Comparison of ENCODE assay signal across 14 cellular contexts in the genomic region with DNA sequence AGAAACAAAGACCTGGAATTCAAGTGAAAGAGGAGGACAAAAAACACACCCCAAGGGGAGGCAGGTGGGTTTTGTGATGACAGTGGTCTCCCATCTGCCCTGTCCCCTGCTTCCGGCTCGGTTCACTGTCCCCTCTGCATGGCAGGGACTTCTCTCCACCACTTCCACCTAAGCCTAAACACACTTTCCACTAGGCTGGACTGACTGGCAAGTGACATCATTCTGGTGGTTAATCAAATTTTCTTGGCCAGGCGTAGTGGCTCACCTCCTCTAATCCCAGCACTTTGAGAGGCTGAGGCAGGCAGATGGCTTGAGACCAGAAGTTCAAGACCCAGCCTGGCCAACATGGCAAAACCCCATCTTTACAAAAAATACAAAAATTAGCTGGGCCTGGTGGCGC. TPM values are rescaled to one million over a fixed set of nuclear protein-coding genes. Genes with fewer than 3 reads are reported as not detected.
DNase-seq lines count a peak whose midpoint lies in the region; ATAC-seq, FAIRE-seq and TF ChIP-seq lines count a peak whose summit lies in the region.
"Had no signal": no experiment of that assay in that cellular context is flagged by ENCODE, and none has a peak within 500 bp of the region (broad histone marks: within the 10 kb centered on the region; RNA-seq: fewer than 3 reads in every experiment).

No MANE protein-coding gene starts in this region.

- DNase-seq in SK-N-SH, result no peak
- no peak for DNase-seq in GM12878 (ENCODE audit: low read depth, low spot score)
- no peak for DNase-seq in mesenchymal stem cell
- DNase-seq in tibial nerve (ENCODE audit: low spot score in 2 of 2), result no peak
- no peak for DNase-seq in D721Med (ENCODE audit: insufficient read length, low spot score)
- no peak for DNase-seq in mesothelial cell of epicardium (ENCODE audit: low spot score in 2 of 2, unreplicated experiment in 2 of 2)
- DNase-seq: activated CD4-positive, alpha-beta T cell treated with anti-CD3 and anti-CD28 coated beads, Interleukin-2, amount 10 ng/mL, durations not matched to agents 24 days and 14 days; activated naive CD4-positive, alpha-beta T cell; cortex of kidney; DMS53; NCI-H1092 treated with DMSO at 0.1 percent for 48 hours had no signal

- no peaks in the 10 kb centered on the region for H3K9me3 Mint-ChIP-seq in mesothelial cell of epicardium
- H3K9me3 Mint-ChIP-seq: activated CD4-positive, alpha-beta T cell treated with anti-CD3 and anti-CD28 coated beads, Interleukin-2, amount 10 ng/mL, durations not matched to agents 24 days and 14 days had no signal

- H3K27ac Mint-ChIP-seq in mesothelial cell of epicardium, result no peak overlapping the region

- ATAC-seq in SK-N-SH treated with all-trans-retinoic acid at 6 μM for 48 hours (no peak), GM12878 (peak; percentile 47), GM18519 (IDR thresholded peaks at IDR 0.05; ENCODE audit: low FRiP score, unreplicated experiment) (no peak)

- no peak overlapping the region for H3K4ac ChIP-seq in mesenchymal stem cell (ENCODE audit: low read depth in 1 of 2, low read length in 2 of 2)

- CTCF ChIA-PET in SK-N-SH (lab: Yijun Ruan, JAX), result interaction anchor here (0.8 to 2.2 kb wide), 4 partner anchors 18 to 334 kb away, joined by 3 to 16 read pairs (median 4); no protein-coding TSS in a partner anchor
- CTCF ChIA-PET in GM12878 (lab: Yijun Ruan, JAX), result interaction anchor here (1.0 to 2.1 kb wide), 17 partner anchors 9 to 184 kb away, joined by 3 to 48 read pairs (median 5); a partner anchor contains a TSS

- in situ Hi-C loops in GM12878 (cut with MboI), result no loop called here

- H3K36me3 ChIP-seq in SK-N-SH (replicated peaks in 1 of 2; ENCODE audit: control insufficient read depth in 1 of 2, insufficient read depth in 2 of 2, low read length in 1 of 2), result peaks cover 2 to 3% of the 10 kb centered on the region in 2 experiments
- no peaks in the 10 kb centered on the region for H3K36me3 ChIP-seq in GM12878 (ENCODE audit: control insufficient read depth in 2 of 2, insufficient read depth in 2 of 2, low read length in 1 of 2)
- H3K36me3 ChIP-seq in mesenchymal stem cell (ENCODE audit: control insufficient read depth in 1 of 2, insufficient read depth in 2 of 2, low read depth in 1 of 2, low read length in 2 of 2), result peaks cover 12 to 23% of the 10 kb centered on the region in 2 experiments
- peaks cover 0 to 2% (median 0%) of the 10 kb centered on the region in 3 donors for H3K36me3 ChIP-seq in tibial nerve

- H2BK15ac ChIP-seq in mesenchymal stem cell (ENCODE audit: low read depth, poor library complexity, severe bottlenecking), result no peak overlapping the region

- H4K91ac ChIP-seq in mesenchymal stem cell (ENCODE audit: low read length), result no peak overlapping the region

- H3K27me3 ChIP-seq in SK-N-SH (ENCODE audit: insufficient read depth) (no peaks in the 10 kb centered on the region), GM12878 (replicated peaks in 1 of 2; ENCODE audit: control insufficient read depth in 2 of 2, insufficient read depth in 2 of 2, low read length in 1 of 2) (no peaks in the 10 kb centered on the region), mesenchymal stem cell (ENCODE audit: control insufficient read depth in 1 of 2, insufficient read depth in 1 of 2, low read length in 2 of 2) (peaks cover 0 to 9% of the 10 kb centered on the region in 2 experiments), tibial nerve (no peaks in the 10 kb centered on the region)

- no peak overlapping the region for H2AFZ ChIP-seq in SK-N-SH (ENCODE audit: low read depth)
- no peak overlapping the region for H2AFZ ChIP-seq in GM12878 (ENCODE audit: control insufficient read depth, low read depth, low read length)
- no peak overlapping the region for H2AFZ ChIP-seq in mesenchymal stem cell (ENCODE audit: low read depth, low read length)

- H4K8ac ChIP-seq in mesenchymal stem cell (ENCODE audit: low read length), result peak overlapping the region; percentile 7

- H3K4me1 ChIP-seq in SK-N-SH (ENCODE audit: control insufficient read depth in 1 of 2, insufficient read depth in 2 of 2, low read depth in 1 of 2, low read length in 1 of 2) (peaks cover 9 to 23% of the 10 kb centered on the region in 2 experiments; a peak in 3 of 4 replicates), GM12878 (ENCODE audit: control insufficient read depth, insufficient read depth, low read length) (peaks cover 31% of the 10 kb centered on the region), mesenchymal stem cell (ENCODE audit: control insufficient read depth, insufficient read depth, low read depth, low read length) (peaks cover 19% of the 10 kb centered on the region), tibial nerve (peaks cover 0 to 57% (median 37%) of the 10 kb centered on the region in 4 donors)

- FAIRE-seq in GM12878 (lab: Jason Lieb, UNC), result no peak
- no peak for FAIRE-seq in D721Med (lab: Jason Lieb, UNC)

- H4K20me1 ChIP-seq in SK-N-SH (ENCODE audit: insufficient read depth), result no peaks in the 10 kb centered on the region; the same call in 1 of the 2 replicates
- no peaks in the 10 kb centered on the region for H4K20me1 ChIP-seq in GM12878 (ENCODE audit: control insufficient read depth, insufficient read depth)

- H3K79me2 ChIP-seq in SK-N-SH (ENCODE audit: insufficient read depth) (no peaks in the 10 kb centered on the region), GM12878 (ENCODE audit: control insufficient read depth, insufficient read depth, low read length) (no peaks in the 10 kb centered on the region)

- POLR2A ChIA-PET in SK-N-SH (lab: Yijun Ruan, JAX), result no interaction called here
- POLR2A ChIA-PET in GM12878 (lab: Charles Lee), result interaction anchor here (1.3 to 2.2 kb wide), 7 partner anchors 9 to 158 kb away, joined by 3 to 14 read pairs (median 5); a partner anchor contains a TSS

- TF ChIP-seq RAD21 in SK-N-SH (IDR thresholded peaks at IDR 0.05; ENCODE audit: low read length), result no peak
- no peak for TF ChIP-seq RAD21 in GM12878 (IDR thresholded peaks at IDR 0.05; ENCODE audit: insufficient read depth, low read depth, low read length)

- TF ChIP-seq EP300 in SK-N-SH (IDR thresholded peaks at IDR 0.05; ENCODE audit: borderline replicate concordance in 1 of 2, low read depth in 1 of 2, low read length in 1 of 2) (no peak), GM12878 (IDR thresholded peaks at IDR 0.05; ENCODE audit: borderline replicate concordance in 1 of 2, control insufficient read depth in 1 of 2, low read depth in 2 of 2, low read length in 2 of 2) (no peak), tibial nerve (IDR thresholded peaks at IDR 0.05) (no peak)

- TF ChIP-seq POLR2A in GM12878 (IDR thresholded peaks at IDR 0.05; ENCODE audit: low read depth, low read length) (no peak), tibial nerve (IDR thresholded peaks at IDR 0.05) (no peak)

- no peak overlapping the region for H2BK5ac ChIP-seq in mesenchymal stem cell (ENCODE audit: low read depth, low read length, poor library complexity, severe bottlenecking)

- peak overlapping the region in 1 of 2 experiments; percentile 61 for H3K18ac ChIP-seq in mesenchymal stem cell (ENCODE audit: low read depth in 1 of 2, low read length in 2 of 2)

- no peak overlapping the region for H3K4me3 Mint-ChIP-seq in mesothelial cell of epicardium
- H3K4me3 Mint-ChIP-seq: activated CD4-positive, alpha-beta T cell treated with anti-CD3 and anti-CD28 coated beads, Interleukin-2, amount 10 ng/mL, durations not matched to agents 24 days and 14 days had no signal

- WGBS in SK-N-SH (ENCODE audit: low lambda C conversion rate), result 88% methylated on average over 4 of the region's 4 CpGs
- WGBS in GM12878 (ENCODE audit: insufficient coverage, insufficient replicate concordance, low lambda C conversion rate, missing lambda C conversion rate), result 45% methylated on average over 4 of the region's 4 CpGs
- WGBS in mesenchymal stem cell, result 89% methylated on average over 4 of the region's 4 CpGs
- WGBS in tibial nerve, 2 donors, result 82 to 90% methylated on average over 4 of the region's 4 CpGs

- H2BK12ac ChIP-seq in mesenchymal stem cell (ENCODE audit: low read length in 2 of 2), result no peak overlapping the region

- BruUV-seq in GM12878 (replicated peaks; lab: Mats Ljungman, UMichigan), result no TSS peak

- no peak overlapping the region for H2AK5ac ChIP-seq in mesenchymal stem cell (ENCODE audit: low read length, severe bottlenecking)

- H3K14ac ChIP-seq in mesenchymal stem cell (ENCODE audit: low read length in 2 of 2), result peak overlapping the region in 1 of 2 experiments; percentile 44

- H3K4me3 ChIP-seq in SK-N-SH (ENCODE audit: low read depth in 2 of 2, low read length in 1 of 2) (no peak overlapping the region), GM12878 (no peak overlapping the region), mesenchymal stem cell (ENCODE audit: insufficient read depth in 1 of 2, low read depth in 1 of 2, low read length in 2 of 2) (no peak overlapping the region), tibial nerve (no peak overlapping the region)

- peaks cover 49% of the 10 kb centered on the region for H3F3A ChIP-seq in SK-N-SH (replicated peaks; ENCODE audit: insufficient read depth)

- H3K9me3 ChIP-seq in SK-N-SH, result no peaks in the 10 kb centered on the region
- H3K9me3 ChIP-seq in GM12878 (replicated peaks; ENCODE audit: control insufficient read depth, insufficient read depth, low read length), result no peaks in the 10 kb centered on the region
- H3K9me3 ChIP-seq in mesenchymal stem cell (ENCODE audit: control insufficient read depth, low read length), result no peaks in the 10 kb centered on the region
- H3K9me3 ChIP-seq in tibial nerve, result no peaks in the 10 kb centered on the region

- peaks cover 4% of the 10 kb centered on the region for H3K36me3 Mint-ChIP-seq in mesothelial cell of epicardium

- no peaks in the 10 kb centered on the region for H3K9me2 ChIP-seq in SK-N-SH

- intact Hi-C loops in GM12878 (cut with micrococcal nuclease; ENCODE audit: unreplicated experiment), result loop anchor here (2.0 to 5.0 kb wide), 2 partner anchors 100 to 145 kb away; no protein-coding TSS in a partner anchor

- peak overlapping the region; percentile 64; the same call in 1 of the 2 replicates for H3K4me2 ChIP-seq in SK-N-SH
- peak overlapping the region; percentile 85; the same call in 1 of the 2 replicates for H3K4me2 ChIP-seq in GM12878 (ENCODE audit: control insufficient read depth, insufficient read depth)
- no peak overlapping the region for H3K4me2 ChIP-seq in mesenchymal stem cell (ENCODE audit: low read length, poor library complexity, severe bottlenecking)

- H3K9ac ChIP-seq in SK-N-SH (no peak overlapping the region), GM12878 (ENCODE audit: control insufficient read depth, insufficient read depth, low read length) (no peak overlapping the region; the same call in 1 of the 2 replicates), mesenchymal stem cell (ENCODE audit: low read length) (no peak overlapping the region)

- peak overlapping the region in 1 of 2 experiments; percentile 87; a peak in 2 of 4 replicates for H3K27ac ChIP-seq in SK-N-SH (ENCODE audit: low read depth in 2 of 2, low read length in 1 of 2)
- H3K27ac ChIP-seq in GM12878 (ENCODE audit: control insufficient read depth, insufficient read depth), result peak overlapping the region; percentile 79; the same call in 1 of the 2 replicates
- H3K27ac ChIP-seq in mesenchymal stem cell (ENCODE audit: low read length, poor library complexity, severe bottlenecking), result no peak overlapping the region
- peak overlapping the region in 3 of 4 donors; percentile 69 to 99 (median 72) for H3K27ac ChIP-seq in tibial nerve

- SMC1A ChIA-PET in GM12878 (lab: Charles Lee; ENCODE audit: uncharacterized antibody, unreplicated experiment), result interaction anchor here (0.8 to 2.5 kb wide), 18 partner anchors 8 to 362 kb away, joined by 3 to 32 read pairs (median 4); a partner anchor contains a TSS

- RAD21 ChIA-PET in GM12878 (lab: Charles Lee; ENCODE audit: unreplicated experiment), result interaction anchor here (0.8 to 2.0 kb wide), 14 partner anchors 10 to 235 kb away, joined by 3 to 23 read pairs (median 5); a partner anchor contains a TSS

- no peaks in the 10 kb centered on the region for H3K27me3 Mint-ChIP-seq in mesothelial cell of epicardium (ENCODE audit: low read depth)

- TF ChIP-seq CTCF in SK-N-SH (IDR thresholded peaks at IDR 0.05) (no peak), GM12878 (IDR thresholded peaks at IDR 0.05 in 2 of 3, conservative IDR thresholded peaks at IDR 0.05 in 1 of 3; ENCODE audit: control insufficient read depth in 2 of 3, extremely low read depth in 1 of 3, insufficient read depth in 1 of 3, low read depth in 3 of 3, low read length in 3 of 3) (no peak), tibial nerve (IDR thresholded peaks at IDR 0.05) (no peak), D721Med (IDR thresholded peaks at IDR 0.05; ENCODE audit: insufficient read depth, missing control alignments) (no peak), mesothelial cell of epicardium (IDR thresholded peaks at IDR 0.05; ENCODE audit: unreplicated experiment) (no peak)

- H3K4me1 Mint-ChIP-seq in mesothelial cell of epicardium, result peaks cover 24% of the 10 kb centered on the region

- H2BK120ac ChIP-seq in mesenchymal stem cell (ENCODE audit: low read depth, low read length), result no peak overlapping the region

- H3K23ac ChIP-seq in mesenchymal stem cell (ENCODE audit: low read length in 2 of 2), result no peak overlapping the region

- peaks cover 8% of the 10 kb centered on the region for H3K79me1 ChIP-seq in mesenchymal stem cell (replicated peaks; ENCODE audit: low read length, poor library complexity, severe bottlenecking)

RNA-seq across cellular contexts. Expression of a gene that starts 11.9 kb away (rescaled TPM):
- 0.15 and 0.20 TPM in 2 replicates for polyA plus RNA-seq in SK-N-SH (2012; rRNA removed)
- polyA plus RNA-seq in SK-N-SH (2012; cell fraction: cytosol; rRNA removed), result 0.10 and 0.13 TPM in 2 replicates
- 0.27 and 0.68 TPM in 2 replicates for polyA plus RNA-seq in SK-N-SH (2012; cell fraction: nucleus; rRNA removed)
- 2.3 and 2.8 TPM in 2 replicates for total RNA-seq in GM12878 (2013; cell fraction: nucleolus; rRNA removed)
- total RNA-seq in GM12878 (2014; rRNA removed), result 1.0 and 1.4 TPM in 2 replicates
- total RNA-seq in GM12878 (2014; rRNA removed; fragmentation: Illumina TruSeq; extraction: Trizol), result 0.60 and 0.72 TPM in 2 replicates
- total RNA-seq in GM12878 (2021), result 0.90 and 1.5 TPM in 2 replicates
- polyA plus RNA-seq in GM12878 (2011; ENCODE audit: low read depth), result 0.33 TPM
- polyA plus RNA-seq in GM12878 (2011; rRNA removed), result 1.4 and 2.0 TPM in 2 replicates
- polyA plus RNA-seq in GM12878 (2011; cell fraction: cytosol; rRNA removed), result 4.7 and 9.6 TPM in 2 replicates
- 3.3 and 9.4 TPM in 2 replicates for polyA plus RNA-seq in GM12878 (2011; cell fraction: nucleus; rRNA removed)
- 1.6 and 2.4 TPM in 2 replicates for polyA plus RNA-seq in GM12878 (2012)
- 0.10 and 0.62 TPM in 2 replicates for polyA plus RNA-seq in GM12878 (2014; fragmentation: Illumina TruSeq; extraction: Trizol)
- polyA plus RNA-seq in GM12878 (2014; fragmentation: Nextera tagmentation; extraction: Ambion mirVana), result under 1 TPM; 0.10 to 0.20 TPM
- 1.6 and 4.0 TPM in 2 replicates for polyA plus RNA-seq in GM12878 (2014; rRNA removed)
- polyA plus RNA-seq in GM12878 (2016; fragmentation: Nextera tagmentation; extraction: Ambion mirVana), result 1 to 10 TPM; 1.4 to 2.3 TPM
- polyA minus RNA-seq in GM12878 (2011; rRNA and poly(A)+ RNA removed), result 1.7 and 9.9 TPM in 2 replicates
- 2.7 and 6.9 TPM in 2 replicates for polyA minus RNA-seq in GM12878 (2011; cell fraction: cytosol; rRNA and poly(A)+ RNA removed)
- 0.60 and 6.0 TPM in 2 replicates for polyA minus RNA-seq in GM12878 (2011; cell fraction: nucleus; rRNA and poly(A)+ RNA removed)
- 0.15 TPM for polyA plus RNA-seq in mesenchymal stem cell (2013, experiment 1 of 2)
- 0.23 TPM for polyA plus RNA-seq in mesenchymal stem cell (2013, experiment 2 of 2)
- 10 to 100 TPM in 1 of 4 donors, 1 to 10 TPM in 2, not detected in 1; 2.9 to 15.3 (median 7.6) TPM for total RNA-seq in tibial nerve
- 16.1 to 18.3 TPM (median 16.4 TPM) in 3 replicates for total RNA-seq in mesothelial cell of epicardium
- total RNA-seq: A172; activated CD4-positive, alpha-beta T cell treated with anti-CD3 and anti-CD28 coated beads, Interleukin-2, amount 10 ng/mL, durations not matched to agents 24 days and 14 days had no signal

RNA-seq across cellular contexts. Expression of a gene that starts 19.5 kb away (rescaled TPM):
- 68.3 and 92.9 TPM in 2 replicates for polyA plus RNA-seq in SK-N-SH (2012; rRNA removed)
- 86.7 and 93.2 TPM in 2 replicates for polyA plus RNA-seq in SK-N-SH (2012; cell fraction: cytosol; rRNA removed)
- 72.6 and 75.2 TPM in 2 replicates for polyA plus RNA-seq in SK-N-SH (2012; cell fraction: nucleus; rRNA removed)
- 25.3 and 26.1 TPM in 2 replicates for total RNA-seq in GM12878 (2013; cell fraction: nucleolus; rRNA removed)
- 11.7 and 14.1 TPM in 2 replicates for total RNA-seq in GM12878 (2014; rRNA removed)
- 7.3 and 9.8 TPM in 2 replicates for total RNA-seq in GM12878 (2014; rRNA removed; fragmentation: Illumina TruSeq; extraction: Trizol)
- total RNA-seq in GM12878 (2021), result 16.2 and 16.5 TPM in 2 replicates
- 4.1 TPM for polyA plus RNA-seq in GM12878 (2011; ENCODE audit: low read depth)
- 16.5 and 18.9 TPM in 2 replicates for polyA plus RNA-seq in GM12878 (2011; rRNA removed)
- 16.0 and 25.6 TPM in 2 replicates for polyA plus RNA-seq in GM12878 (2011; cell fraction: cytosol; rRNA removed)
- polyA plus RNA-seq in GM12878 (2011; cell fraction: nucleus; rRNA removed), result 30.0 and 37.3 TPM in 2 replicates
- polyA plus RNA-seq in GM12878 (2012), result 7.0 and 13.2 TPM in 2 replicates
- polyA plus RNA-seq in GM12878 (2014; fragmentation: Illumina TruSeq; extraction: Trizol), result 6.4 and 14.8 TPM in 2 replicates
- polyA plus RNA-seq in GM12878 (2014; fragmentation: Nextera tagmentation; extraction: Ambion mirVana), result under 1 TPM; 0.24 to 0.77 TPM
- 12.7 and 13.1 TPM in 2 replicates for polyA plus RNA-seq in GM12878 (2014; rRNA removed)
- polyA plus RNA-seq in GM12878 (2016; fragmentation: Nextera tagmentation; extraction: Ambion mirVana), result 10 to 100 TPM; 10.6 to 13.0 TPM
- polyA minus RNA-seq in GM12878 (2011; rRNA and poly(A)+ RNA removed), result 22.5 and 36.4 TPM in 2 replicates
- 13.6 and 15.8 TPM in 2 replicates for polyA minus RNA-seq in GM12878 (2011; cell fraction: cytosol; rRNA and poly(A)+ RNA removed)
- 24.8 and 42.8 TPM in 2 replicates for polyA minus RNA-seq in GM12878 (2011; cell fraction: nucleus; rRNA and poly(A)+ RNA removed)
- 307 TPM for polyA plus RNA-seq in mesenchymal stem cell (2013, experiment 1 of 2)
- polyA plus RNA-seq in mesenchymal stem cell (2013, experiment 2 of 2), result 298 TPM
- 100 to 1,000 TPM; 196 to 437 (median 306) TPM for total RNA-seq in tibial nerve
- 65.4 to 70.4 TPM (median 68.9 TPM) in 3 replicates for total RNA-seq in mesothelial cell of epicardium

RNA-seq across cellular contexts. Expression of a gene that starts 53.0 kb away (rescaled TPM):
- polyA plus RNA-seq in SK-N-SH (2012; rRNA removed) (0.71 and 1.6 TPM in 2 replicates), GM12878 (2011; rRNA removed) (not detected in 2 replicates), GM12878 (2014; fragmentation: Illumina TruSeq; extraction: Trizol) (not detected in 2 replicates), GM12878 (2014; fragmentation: Nextera tagmentation; extraction: Ambion mirVana) (not detected), GM12878 (2014; rRNA removed) (0.03 TPM in 1 of 2 replicates, not detected in the other), GM12878 (2016; fragmentation: Nextera tagmentation; extraction: Ambion mirVana) (under 1 TPM in 1 of 2 experiments, not detected in 1; 0.14 TPM)
- 0.97 and 0.98 TPM in 2 replicates for polyA plus RNA-seq in SK-N-SH (2012; cell fraction: cytosol; rRNA removed)
- 1.2 and 1.6 TPM in 2 replicates for polyA plus RNA-seq in SK-N-SH (2012; cell fraction: nucleus; rRNA removed)
- not detected in 2 replicates for total RNA-seq in GM12878 (2013; cell fraction: nucleolus; rRNA removed)
- total RNA-seq in GM12878 (2014; rRNA removed) (not detected in 2 replicates), GM12878 (2014; rRNA removed; fragmentation: Illumina TruSeq; extraction: Trizol) (not detected in 2 replicates), GM12878 (2021) (0.56 and 0.69 TPM in 2 replicates), tibial nerve (10 to 100 TPM; 15.9 to 46.5 (median 18.8) TPM), mesothelial cell of epicardium (20.1 to 21.5 TPM (median 20.3 TPM) in 3 replicates)
- not detected for polyA plus RNA-seq in GM12878 (2011; ENCODE audit: low read depth)
- polyA plus RNA-seq in GM12878 (2011; cell fraction: cytosol; rRNA removed), result not detected in 2 replicates
- polyA plus RNA-seq in GM12878 (2011; cell fraction: nucleus; rRNA removed), result not detected in 2 replicates
- polyA plus RNA-seq in GM12878 (2012), result not detected in 2 replicates
- not detected in 2 replicates for polyA minus RNA-seq in GM12878 (2011; rRNA and poly(A)+ RNA removed)
- not detected in 2 replicates for polyA minus RNA-seq in GM12878 (2011; cell fraction: cytosol; rRNA and poly(A)+ RNA removed)
- polyA minus RNA-seq in GM12878 (2011; cell fraction: nucleus; rRNA and poly(A)+ RNA removed), result not detected in 2 replicates
- polyA plus RNA-seq in mesenchymal stem cell (2013, experiment 1 of 2), result 1.7 TPM
- polyA plus RNA-seq in mesenchymal stem cell (2013, experiment 2 of 2), result 1.3 TPM
- total RNA-seq: activated CD4-positive, alpha-beta T cell treated with anti-CD3 and anti-CD28 coated beads, Interleukin-2, amount 10 ng/mL, durations not matched to agents 24 days and 14 days had no signal

Comparison
In these comparisons a context has a peak if more than half of its experiments do, and no peak if none do; other contexts are left out.
1. RNA of a gene that starts 53.0 kb away (total RNA-seq): 20.1 to 21.5 TPM in mesothelial cell of epicardium and 15.9 to 46.5 TPM in tibial nerve; 0.56 to 0.69 TPM in GM12878; every median in the first group is over 4 times any median in the second.